Comparison of ENCODE assay signal across 15 cellular contexts in genomic region chr1:232037774-232038388, GRCh38.
DNase-seq lines count a peak whose midpoint lies in the region; ATAC-seq and TF ChIP-seq lines count a peak whose summit lies in the region.
"Had no signal": no experiment of that assay in that cellular context is flagged by ENCODE, and none has a peak within 500 bp of the region (broad histone marks: within the 10 kb centered on the region; RNA-seq: fewer than 3 reads in every experiment).

No MANE protein-coding gene starts in this region.

- TF ChIP-seq CTCF in neural progenitor cell (IDR thresholded peaks at IDR 0.05) = no peak

- H3K79me2 ChIP-seq in neural progenitor cell (ENCODE audit: low read depth) = no peaks in the 10 kb centered on the region

- POLR2A ChIA-PET in naive thymus-derived CD4-positive, alpha-beta T cell (lab: Charles Lee) = no interaction called here

- H2AFZ ChIP-seq in neural progenitor cell (replicated peaks) = no peak overlapping the region
- H2AFZ ChIP-seq: GM23338 had no signal

- H3K9me3 ChIP-seq in naive thymus-derived CD4-positive, alpha-beta T cell (ENCODE audit: control insufficient read depth in 2 of 3, low read length in 3 of 3) = no peaks in the 10 kb centered on the region
- no peaks in the 10 kb centered on the region for H3K9me3 ChIP-seq in neural progenitor cell (ENCODE audit: low read depth)
- H3K9me3 ChIP-seq: A549 had no signal

- CTCF ChIA-PET in naive thymus-derived CD4-positive, alpha-beta T cell (lab: Charles Lee) = no interaction called here

- H3K27me3 ChIP-seq in naive thymus-derived CD4-positive, alpha-beta T cell (ENCODE audit: control insufficient read depth in 2 of 2, insufficient read depth in 2 of 2, low read length in 2 of 2) = no peaks in the 10 kb centered on the region
- no peaks in the 10 kb centered on the region for H3K27me3 ChIP-seq in neural progenitor cell
- H3K27me3 ChIP-seq: MG63 had no signal

- H3K4me3 ChIP-seq in naive thymus-derived CD4-positive, alpha-beta T cell (ENCODE audit: low read length) = no peak overlapping the region
- no peak overlapping the region for H3K4me3 ChIP-seq in neural progenitor cell
- H3K4me3 ChIP-seq: A549, GM23338, MG63 had no signal

- H3K4me2 ChIP-seq in neural progenitor cell = no peak overlapping the region
- H3K4me2 ChIP-seq: A549, GM23338 had no signal

- H3F3A ChIP-seq in neural progenitor cell (ENCODE audit: low read depth) = no peaks in the 10 kb centered on the region

- intact Hi-C loops in naive thymus-derived CD4-positive, alpha-beta T cell (cut with micrococcal nuclease) = no loop called here

- DNase-seq in NCI-H345 (lab: John Stamatoyannopoulos, UW) (peak; percentile 80), NCI-H345 treated with DMSO at 0.1 percent for 48 hours (lab: John Stamatoyannopoulos, UW; ENCODE audit: unreplicated experiment) (no peak), COLO668 (lab: John Stamatoyannopoulos, UW; ENCODE audit: unreplicated experiment) (peak; percentile 28), NCI-H69 (lab: John Stamatoyannopoulos, UW) (peak; percentile 58), neural progenitor cell (ENCODE audit: low spot score) (no peak), T-helper 9 cell (no peak)
- DNase-seq in naive thymus-derived CD4-positive, alpha-beta T cell = no peak
- DNase-seq: Calu3; CD4-positive, CD25-positive, alpha-beta regulatory T cell; KG1; MG63 had no signal

- no peaks in the 10 kb centered on the region for H3K4me1 Mint-ChIP-seq in naive thymus-derived CD4-positive, alpha-beta T cell
- peaks cover 26% of the 10 kb centered on the region for H3K4me1 Mint-ChIP-seq in neural progenitor cell
- H3K4me1 Mint-ChIP-seq: CD4-positive, CD25-positive, alpha-beta regulatory T cell had no signal

- H4K20me1 ChIP-seq in neural progenitor cell (ENCODE audit: low read depth) = no peaks in the 10 kb centered on the region

- H3K4me3 Mint-ChIP-seq in naive thymus-derived CD4-positive, alpha-beta T cell = no peak overlapping the region
- no peak overlapping the region for H3K4me3 Mint-ChIP-seq in neural progenitor cell
- H3K4me3 Mint-ChIP-seq: CD4-positive, CD25-positive, alpha-beta regulatory T cell; GM23338 had no signal

- peak; percentile 22 for ATAC-seq in naive thymus-derived CD4-positive, alpha-beta T cell
- ATAC-seq in GM21367 (IDR thresholded peaks at IDR 0.05; ENCODE audit: unreplicated experiment) = no peak
- ATAC-seq: GM23338, Panc1 had no signal

- no peak overlapping the region for H3K9ac ChIP-seq in neural progenitor cell

- no peaks in the 10 kb centered on the region for H3K4me1 ChIP-seq in naive thymus-derived CD4-positive, alpha-beta T cell (ENCODE audit: control insufficient read depth in 2 of 2, insufficient read depth in 2 of 2, low read length in 2 of 2)
- no peaks in the 10 kb centered on the region for H3K4me1 ChIP-seq in neural progenitor cell
- H3K4me1 ChIP-seq: A549 had no signal

- no peaks in the 10 kb centered on the region for H3K27me3 Mint-ChIP-seq in naive thymus-derived CD4-positive, alpha-beta T cell
- H3K27me3 Mint-ChIP-seq in neural progenitor cell (ENCODE audit: insufficient read depth, low read depth) = no peaks in the 10 kb centered on the region
- H3K27me3 Mint-ChIP-seq: CD4-positive, CD25-positive, alpha-beta regulatory T cell had no signal

- no peak overlapping the region for H3K27ac ChIP-seq in naive thymus-derived CD4-positive, alpha-beta T cell (ENCODE audit: low read depth, low read length)
- no peak overlapping the region for H3K27ac ChIP-seq in neural progenitor cell
- H3K27ac ChIP-seq: A549 had no signal

- H3K27ac Mint-ChIP-seq in naive thymus-derived CD4-positive, alpha-beta T cell = no peak overlapping the region
- no peak overlapping the region for H3K27ac Mint-ChIP-seq in neural progenitor cell
- H3K27ac Mint-ChIP-seq: CD4-positive, CD25-positive, alpha-beta regulatory T cell; GM23338 had no signal

- H3K36me3 ChIP-seq in naive thymus-derived CD4-positive, alpha-beta T cell (ENCODE audit: control insufficient read depth in 2 of 3, insufficient read depth in 3 of 3, low read length in 3 of 3) = no peaks in the 10 kb centered on the region
- H3K36me3 ChIP-seq in neural progenitor cell = no peaks in the 10 kb centered on the region
- H3K36me3 ChIP-seq: MG63 had no signal

- H3K9me3 Mint-ChIP-seq in naive thymus-derived CD4-positive, alpha-beta T cell = peaks cover 0 to 5% (median 0%) of the 10 kb centered on the region in 11 donors
- H3K9me3 Mint-ChIP-seq in neural progenitor cell = peaks cover under 1% of the 10 kb centered on the region
- H3K9me3 Mint-ChIP-seq: CD4-positive, CD25-positive, alpha-beta regulatory T cell had no signal

- peaks cover 3 to 42% (median 36%) of the 10 kb centered on the region in 5 donors for H3K36me3 Mint-ChIP-seq in naive thymus-derived CD4-positive, alpha-beta T cell
- H3K36me3 Mint-ChIP-seq in neural progenitor cell = no peaks in the 10 kb centered on the region

Comparison
In these comparisons a context has a peak if more than half of its experiments do, and no peak if none do; other contexts are left out.
1. DNase-seq: peak in NCI-H345 (single experiment), COLO668 (single experiment) and NCI-H69 (single experiment); none in NCI-H345 treated with DMSO at 0.1 percent for 48 hours (single experiment), naive thymus-derived CD4-positive, alpha-beta T cell (0 of 9), neural progenitor cell (single experiment) and T-helper 9 cell (single experiment).